11 cellular contexts compared by ENCODE assay signal in the genomic region with DNA sequence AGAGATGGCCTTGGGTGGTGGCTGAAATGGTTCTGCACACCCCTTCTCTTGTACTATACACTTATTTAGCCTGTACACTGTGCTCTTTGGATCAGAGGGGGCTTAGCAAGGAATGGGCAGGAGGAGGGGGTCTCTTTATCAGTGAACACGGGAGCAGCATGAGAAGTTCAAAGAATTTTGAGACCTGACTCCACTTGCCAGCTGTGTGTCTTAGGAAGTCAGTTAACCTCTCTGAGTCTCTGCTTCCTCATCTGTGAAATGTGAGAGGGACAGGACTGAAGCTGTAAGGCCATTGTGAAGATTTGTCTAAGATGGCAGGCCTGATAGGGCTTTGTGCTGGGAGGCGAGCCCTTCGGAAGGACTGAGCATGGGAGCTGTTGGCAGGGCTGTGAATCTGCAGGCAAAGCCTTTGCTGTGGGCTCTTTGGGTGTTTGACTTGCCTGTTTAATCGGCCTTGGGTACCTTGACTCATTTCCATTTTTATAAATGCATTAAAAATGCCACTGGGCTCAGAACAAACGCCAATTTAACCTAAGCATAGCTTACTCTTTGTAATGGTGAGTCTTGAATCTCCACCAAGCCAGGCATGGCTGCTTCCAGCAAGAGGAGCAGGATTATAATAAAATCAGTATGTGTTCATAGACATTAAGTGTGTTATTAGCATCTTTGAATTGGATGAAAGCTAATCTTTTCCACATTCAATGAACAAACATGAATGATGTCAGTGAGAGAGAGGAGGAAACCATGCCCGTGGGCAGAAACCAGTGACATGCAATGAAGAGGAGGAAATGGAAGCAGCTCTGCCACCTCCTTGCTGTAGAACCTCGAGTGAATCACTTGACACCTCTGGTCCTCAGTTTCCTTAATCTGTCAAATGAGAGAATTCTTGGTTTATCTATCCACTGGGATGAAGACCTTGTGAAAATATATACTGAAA.
DNase-seq lines count a peak whose midpoint lies in the region; ATAC-seq and TF ChIP-seq lines count a peak whose summit lies in the region.
"Had no signal": no experiment of that assay in that cellular context is flagged by ENCODE, and none has a peak within 500 bp of the region (broad histone marks: within the 10 kb centered on the region; RNA-seq: fewer than 3 reads in every experiment).

No MANE protein-coding gene starts in this region.

- no peaks in the 10 kb centered on the region for H4K20me1 ChIP-seq in SK-N-SH (ENCODE audit: insufficient read depth)

- H3K9ac ChIP-seq in SK-N-SH = no peak overlapping the region

- no peaks in the 10 kb centered on the region for H3F3A ChIP-seq in SK-N-SH (replicated peaks; ENCODE audit: insufficient read depth)

- no peak for TF ChIP-seq EP300 in SK-N-SH (IDR thresholded peaks at IDR 0.05; ENCODE audit: borderline replicate concordance in 1 of 2, low read depth in 1 of 2, low read length in 1 of 2)

- no peak for TF ChIP-seq CTCF in mesothelial cell of epicardium (IDR thresholded peaks at IDR 0.05; ENCODE audit: unreplicated experiment)
- TF ChIP-seq CTCF in SK-N-SH (IDR thresholded peaks at IDR 0.05) = no peak

- H3K36me3 ChIP-seq in MG63 (no peaks in the 10 kb centered on the region), SK-N-SH (replicated peaks in 1 of 2; ENCODE audit: control insufficient read depth in 1 of 2, insufficient read depth in 2 of 2, low read length in 1 of 2) (no peaks in the 10 kb centered on the region)
- H3K36me3 ChIP-seq: HAP-1 had no signal

- CTCF ChIA-PET in SK-N-SH (lab: Yijun Ruan, JAX) = interaction anchor here (1.0 kb wide), 1 partner anchor 148 kb away, joined by 3 read pairs; no protein-coding TSS in a partner anchor

- no peaks in the 10 kb centered on the region for H3K9me3 ChIP-seq in MG63
- H3K9me3 ChIP-seq in SK-N-SH = no peaks in the 10 kb centered on the region
- H3K9me3 ChIP-seq: HAP-1 had no signal

- no peak overlapping the region for H3K27ac ChIP-seq in SK-N-SH (ENCODE audit: low read depth in 2 of 2, low read length in 1 of 2)

- DNase-seq in EH (ENCODE audit: low read depth) (peak; percentile 55), MG63 (peak; percentile 42), mesothelial cell of epicardium (ENCODE audit: low spot score in 2 of 2, unreplicated experiment in 2 of 2) (no peak), HPDE6-E6E7 (ENCODE audit: extremely low spot score) (no peak), SK-N-SH (no peak)
- DNase-seq in activated T-helper 1 cell treated with anti-CD3 and anti-CD28 coated beads, Interleukin-12 subunit alpha, Interleukin-12 subunit beta, Interleukin-2, Interleukin-4 antibody, amounts not matched to agents 30 ng/mL and 10 ng/mL and 1 ng/mL, durations not matched to agents 14 hours and 24 hours and 36 hours (ENCODE audit: low spot score) = no peak
- DNase-seq: cerebellar nuclear complex, T-helper 17 cell had no signal

- WGBS in SK-N-SH (ENCODE audit: low lambda C conversion rate) = 82% methylated on average over 7 of the region's 7 CpGs

- POLR2A ChIA-PET in SK-N-SH (lab: Yijun Ruan, JAX) = no interaction called here

- H3K4me1 ChIP-seq in SK-N-SH (ENCODE audit: control insufficient read depth in 1 of 2, insufficient read depth in 2 of 2, low read depth in 1 of 2, low read length in 1 of 2) = peaks cover 0 to 3% of the 10 kb centered on the region in 2 experiments; a peak in 1 of 4 replicates
- H3K4me1 ChIP-seq: HAP-1 had no signal

- peak overlapping the region; percentile 74 for H3K27ac Mint-ChIP-seq in activated T-helper 1 cell treated with anti-CD3 and anti-CD28 coated beads, Interleukin-12 subunit alpha, Interleukin-12 subunit beta, Interleukin-2, Interleukin-4 antibody, amounts not matched to agents 30 ng/mL and 10 ng/mL and 1 ng/mL, durations not matched to agents 14 hours and 24 hours and 36 hours
- peak overlapping the region; percentile 68 for H3K27ac Mint-ChIP-seq in mesothelial cell of epicardium
- H3K27ac Mint-ChIP-seq: T-helper 17 cell had no signal

- H3K4me3 ChIP-seq in MG63 (no peak overlapping the region), SK-N-SH (ENCODE audit: low read depth in 2 of 2, low read length in 1 of 2) (no peak overlapping the region)
- H3K4me3 ChIP-seq: HAP-1 had no signal

- intact Hi-C loops in activated T-helper 1 cell treated with anti-CD3 and anti-CD28 coated beads, Interleukin-12 subunit alpha, Interleukin-12 subunit beta, Interleukin-2, Interleukin-4 antibody, amounts not matched to agents 30 ng/mL and 10 ng/mL and 1 ng/mL, durations not matched to agents 14 hours and 24 hours and 36 hours (cut with micrococcal nuclease) = loop anchor here (1.0 kb wide), 1 partner anchor 16 kb away; no protein-coding TSS in a partner anchor

- H3K4me2 ChIP-seq in SK-N-SH = no peak overlapping the region

- H3K9me2 ChIP-seq in SK-N-SH = no peaks in the 10 kb centered on the region

- peaks cover 2% of the 10 kb centered on the region for H3K27me3 Mint-ChIP-seq in activated T-helper 1 cell treated with anti-CD3 and anti-CD28 coated beads, Interleukin-12 subunit alpha, Interleukin-12 subunit beta, Interleukin-2, Interleukin-4 antibody, amounts not matched to agents 30 ng/mL and 10 ng/mL and 1 ng/mL, durations not matched to agents 14 hours and 24 hours and 36 hours (ENCODE audit: insufficient read depth)
- no peaks in the 10 kb centered on the region for H3K27me3 Mint-ChIP-seq in mesothelial cell of epicardium (ENCODE audit: low read depth)

- TF ChIP-seq RAD21 in SK-N-SH (IDR thresholded peaks at IDR 0.05; ENCODE audit: low read length) = no peak

- no peaks in the 10 kb centered on the region for H3K27me3 ChIP-seq in MG63
- H3K27me3 ChIP-seq in SK-N-SH (ENCODE audit: insufficient read depth) = no peaks in the 10 kb centered on the region

- H3K9me3 Mint-ChIP-seq in activated T-helper 1 cell treated with anti-CD3 and anti-CD28 coated beads, Interleukin-12 subunit alpha, Interleukin-12 subunit beta, Interleukin-2, Interleukin-4 antibody, amounts not matched to agents 30 ng/mL and 10 ng/mL and 1 ng/mL, durations not matched to agents 14 hours and 24 hours and 36 hours = no peaks in the 10 kb centered on the region
- H3K9me3 Mint-ChIP-seq in mesothelial cell of epicardium = no peaks in the 10 kb centered on the region

- H3K4me3 Mint-ChIP-seq in activated T-helper 1 cell treated with anti-CD3 and anti-CD28 coated beads, Interleukin-12 subunit alpha, Interleukin-12 subunit beta, Interleukin-2, Interleukin-4 antibody, amounts not matched to agents 30 ng/mL and 10 ng/mL and 1 ng/mL, durations not matched to agents 14 hours and 24 hours and 36 hours = no peak overlapping the region
- no peak overlapping the region for H3K4me3 Mint-ChIP-seq in mesothelial cell of epicardium
- H3K4me3 Mint-ChIP-seq: T-helper 17 cell had no signal

- no peak for ATAC-seq in HG03565 (IDR thresholded peaks at IDR 0.05; ENCODE audit: unreplicated experiment)
- ATAC-seq: sciatic nerve, T-helper 17 cell had no signal

- no peak overlapping the region for H2AFZ ChIP-seq in SK-N-SH (ENCODE audit: low read depth)

- H3K36me3 Mint-ChIP-seq in activated T-helper 1 cell treated with anti-CD3 and anti-CD28 coated beads, Interleukin-12 subunit alpha, Interleukin-12 subunit beta, Interleukin-2, Interleukin-4 antibody, amounts not matched to agents 30 ng/mL and 10 ng/mL and 1 ng/mL, durations not matched to agents 14 hours and 24 hours and 36 hours (ENCODE audit: low read depth) = no peaks in the 10 kb centered on the region
- no peaks in the 10 kb centered on the region for H3K36me3 Mint-ChIP-seq in mesothelial cell of epicardium

- peaks cover 69% of the 10 kb centered on the region for H3K4me1 Mint-ChIP-seq in activated T-helper 1 cell treated with anti-CD3 and anti-CD28 coated beads, Interleukin-12 subunit alpha, Interleukin-12 subunit beta, Interleukin-2, Interleukin-4 antibody, amounts not matched to agents 30 ng/mL and 10 ng/mL and 1 ng/mL, durations not matched to agents 14 hours and 24 hours and 36 hours (ENCODE audit: low read depth)
- H3K4me1 Mint-ChIP-seq in mesothelial cell of epicardium = peaks cover 58% of the 10 kb centered on the region

- no peaks in the 10 kb centered on the region for H3K79me2 ChIP-seq in SK-N-SH (ENCODE audit: insufficient read depth)

TF ChIP-seq in SK-N-SH, 30 proteins besides CTCF, POLR2A, EP300 and RAD21 (continues in another document):
- TF ChIP-seq NFIC (IDR thresholded peaks at IDR 0.05; ENCODE audit: borderline replicate concordance) = no peak
- TF ChIP-seq NRF1 (IDR thresholded peaks at IDR 0.05; ENCODE audit: low read depth, low read length) = no peak
- no peak for TF ChIP-seq GABPA (IDR thresholded peaks at IDR 0.05; ENCODE audit: low read depth)
- TF ChIP-seq, protein P1, sequence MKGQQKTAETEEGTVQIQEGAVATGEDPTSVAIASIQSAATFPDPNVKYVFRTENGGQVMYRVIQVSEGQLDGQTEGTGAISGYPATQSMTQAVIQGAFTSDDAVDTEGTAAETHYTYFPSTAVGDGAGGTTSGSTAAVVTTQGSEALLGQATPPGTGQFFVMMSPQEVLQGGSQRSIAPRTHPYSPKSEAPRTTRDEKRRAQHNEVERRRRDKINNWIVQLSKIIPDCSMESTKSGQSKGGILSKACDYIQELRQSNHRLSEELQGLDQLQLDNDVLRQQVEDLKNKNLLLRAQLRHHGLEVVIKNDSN (IDR thresholded peaks at IDR 0.05; ENCODE audit: borderline replicate concordance, low read depth) = no peak
- TF ChIP-seq MEF2A (IDR thresholded peaks at IDR 0.05; ENCODE audit: borderline replicate concordance, low read depth) = no peak
- no peak for TF ChIP-seq EZH2phosphoT487 (IDR thresholded peaks at IDR 0.05; ENCODE audit: borderline replicate concordance, low read depth)
- no peak for TF ChIP-seq SMC3 (IDR thresholded peaks at IDR 0.05; ENCODE audit: low read depth, low read length)
- TF ChIP-seq RXRA (IDR thresholded peaks at IDR 0.05; ENCODE audit: borderline replicate concordance, low read depth) = no peak
- TF ChIP-seq FOXJ3 (CRISPR knock-in tag; IDR thresholded peaks at IDR 0.05) = no peak
- TF ChIP-seq MXI1 (IDR thresholded peaks at IDR 0.05; ENCODE audit: low read depth, low read length) = no peak
- TF ChIP-seq TCF12 (IDR thresholded peaks at IDR 0.05) = no peak
- TF ChIP-seq GATA2 (CRISPR knock-in tag; IDR thresholded peaks at IDR 0.05) = no peak
- TF ChIP-seq, protein P2, sequence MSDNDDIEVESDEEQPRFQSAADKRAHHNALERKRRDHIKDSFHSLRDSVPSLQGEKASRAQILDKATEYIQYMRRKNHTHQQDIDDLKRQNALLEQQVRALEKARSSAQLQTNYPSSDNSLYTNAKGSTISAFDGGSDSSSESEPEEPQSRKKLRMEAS (IDR thresholded peaks at IDR 0.05; ENCODE audit: low read depth) = no peak
- TF ChIP-seq, protein P3, sequence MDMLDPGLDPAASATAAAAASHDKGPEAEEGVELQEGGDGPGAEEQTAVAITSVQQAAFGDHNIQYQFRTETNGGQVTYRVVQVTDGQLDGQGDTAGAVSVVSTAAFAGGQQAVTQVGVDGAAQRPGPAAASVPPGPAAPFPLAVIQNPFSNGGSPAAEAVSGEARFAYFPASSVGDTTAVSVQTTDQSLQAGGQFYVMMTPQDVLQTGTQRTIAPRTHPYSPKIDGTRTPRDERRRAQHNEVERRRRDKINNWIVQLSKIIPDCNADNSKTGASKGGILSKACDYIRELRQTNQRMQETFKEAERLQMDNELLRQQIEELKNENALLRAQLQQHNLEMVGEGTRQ (IDR thresholded peaks at IDR 0.05; ENCODE audit: borderline replicate concordance, low read depth, low read length) = no peak
- no peak for TF ChIP-seq RCOR1 (IDR thresholded peaks at IDR 0.05; ENCODE audit: low read length)

Comparison
In these comparisons a context has a peak if more than half of its experiments do, and no peak if none do; other contexts are left out.
1. DNase-seq: peak in EH (single experiment) and MG63 (single experiment); none in activated T-helper 1 cell treated with anti-CD3 and anti-CD28 coated beads, Interleukin-12 subunit alpha, Interleukin-12 subunit beta, Interleukin-2, Interleukin-4 antibody, amounts not matched to agents 30 ng/mL and 10 ng/mL and 1 ng/mL, durations not matched to agents 14 hours and 24 hours and 36 hours (single experiment), mesothelial cell of epicardium (0 of 2), HPDE6-E6E7 (single experiment) and SK-N-SH (single experiment).